1 cellular context compared by ENCODE assay signal in the genomic region with DNA sequence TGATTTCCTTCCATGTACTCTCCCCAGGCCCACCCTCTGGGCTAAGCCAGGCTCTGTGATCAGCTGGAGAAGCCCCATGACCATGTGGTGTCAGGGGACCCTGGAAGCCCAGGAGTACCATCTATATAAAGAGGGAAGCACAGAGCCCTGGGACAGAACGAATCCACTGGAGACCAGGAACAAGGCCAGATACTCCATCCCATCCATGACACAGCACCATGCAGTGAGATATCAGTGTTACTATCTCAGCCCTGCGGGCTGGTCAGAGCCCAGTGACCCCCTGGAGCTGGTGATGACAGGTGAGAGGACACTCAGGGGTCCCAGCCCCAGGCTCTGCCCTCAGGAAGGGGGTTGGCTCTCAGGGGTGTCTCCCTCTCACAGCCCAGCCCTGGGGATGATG.
TF ChIP-seq lines count a peak whose summit lies in the region.

No MANE protein-coding gene starts in this region.

TF ChIP-seq in K562, 482 proteins besides CTCF, POLR2A, EP300 and RAD21:
- TF ChIP-seq RCOR1 (IDR thresholded peaks at IDR 0.05; ENCODE audit: borderline replicate concordance in 1 of 2, low read depth in 2 of 2, low read length in 2 of 2) (peak in 1 of 2 experiments; percentile 34; a peak in 1 of 4 replicates), PCBP2 (IDR thresholded peaks at IDR 0.05; ENCODE audit: low read depth, low read length, poor library complexity, severe bottlenecking) (no peak), C11orf30 (IDR thresholded peaks at IDR 0.05; ENCODE audit: low read depth) (peak; percentile 38; the same call in 1 of the 2 replicates), NCOR1 (IDR thresholded peaks at IDR 0.05) (peak; percentile 21; the same call in 1 of the 2 replicates), ZNF551 (CRISPR knock-in tag; IDR thresholded peaks at IDR 0.05) (no peak), DPF2 (IDR thresholded peaks at IDR 0.05) (no peak), ARID1B (IDR thresholded peaks at IDR 0.05) (peak; percentile 67), TCF3 (CRISPR knock-in tag; IDR thresholded peaks at IDR 0.05) (peak; percentile 35; the same call in 1 of the 2 replicates), CBFA2T3 (IDR thresholded peaks at IDR 0.05) (peak; percentile 50), MAFG (tag; conservative IDR thresholded peaks at IDR 0.05) (0 out of 2 replicates have a peak, but pooled peaks have one; percentile 12), TAL1 (IDR thresholded peaks at IDR 0.05) (peak; percentile 14; the same call in 1 of the 2 replicates), NFE2 (IDR thresholded peaks at IDR 0.05; ENCODE audit: low read depth) (peak; percentile 80), MLLT1 (IDR thresholded peaks at IDR 0.05) (no peak)
TF ChIP-seq in K562: peak in this region for 9.
